8 cellular contexts compared by ENCODE assay signal in genomic region chr2:231713421-231713737, GRCh38. TPM values are rescaled to one million over a fixed set of nuclear protein-coding genes. Genes with fewer than 3 reads are reported as not detected.
DNase-seq lines count a peak whose midpoint lies in the region; ATAC-seq and TF ChIP-seq lines count a peak whose summit lies in the region.
"Not testable (repeated sequence)": the region's sequence is repeated elsewhere in the genome, so short reads cannot be mapped to it uniquely, and the experiment has no call there.

No MANE protein-coding gene starts in this region.

- in situ Hi-C loops in IMR-90 (cut with MboI; ENCODE audit: low sequenced_read_pairs) = loop anchor here (5.0 kb wide), 2 partner anchors 36 to 101 kb away; no protein-coding TSS in a partner anchor

- not testable (repeated sequence) for H2BK120ac ChIP-seq in IMR-90 (ENCODE audit: low read depth, low read length)

- ATAC-seq in CD4-positive, CD25-positive, alpha-beta regulatory T cell (ENCODE audit: low read depth in 2 of 2); IMR-90 (ENCODE audit: low read depth): not testable (repeated sequence)

- H3K18ac ChIP-seq in IMR-90 (ENCODE audit: low read depth, low read length) = not testable (repeated sequence)

- H2AK5ac ChIP-seq in IMR-90 (ENCODE audit: low read depth, low read length) = not testable (repeated sequence)

- H3K4me3 Mint-ChIP-seq in CD4-positive, CD25-positive, alpha-beta regulatory T cell = peak overlapping the region; percentile 72 to 94 (median 82)
- peak overlapping the region; percentile 80 for H3K4me3 Mint-ChIP-seq in activated naive CD4-positive, alpha-beta T cell treated with anti-CD3 and anti-CD28 coated beads, Interleukin-2, amount 50 U/mL, for 24 hours

- TF ChIP-seq CTCF in IMR-90 (conservative IDR thresholded peaks at IDR 0.05; ENCODE audit: low read depth, low read length); SU-DHL-6 (IDR thresholded peaks at IDR 0.05; ENCODE audit: insufficient read depth, low read length, poor library complexity, severe bottlenecking); dorsolateral prefrontal cortex (IDR thresholded peaks at IDR 0.05 in 54 of 56, conservative IDR thresholded peaks at IDR 0.05 in 2 of 56; ENCODE audit: low read depth in 1 of 56, partially characterized antibody in 56 of 56); neutrophil (IDR thresholded peaks at IDR 0.05); testis (IDR thresholded peaks at IDR 0.05): not testable (repeated sequence)

- H2BK15ac ChIP-seq in IMR-90 (ENCODE audit: low read depth, low read length) = not testable (repeated sequence)

- not testable (repeated sequence) for H3K14ac ChIP-seq in IMR-90 (replicated peaks; ENCODE audit: low read depth, low read length)

- H4K91ac ChIP-seq in IMR-90 (ENCODE audit: insufficient read depth, low read depth, low read length) = not testable (repeated sequence)

- H3K36me3 ChIP-seq in CD4-positive, CD25-positive, alpha-beta regulatory T cell (ENCODE audit: control insufficient read depth, insufficient read depth, low read length) = peaks cover 18% of the 10 kb centered on the region
- H3K36me3 ChIP-seq in IMR-90 (ENCODE audit: control insufficient read depth, insufficient read depth, low read length) = peaks cover 18% of the 10 kb centered on the region
- peaks cover 42% of the 10 kb centered on the region for H3K36me3 ChIP-seq in SU-DHL-6 (ENCODE audit: low read length)
- H3K36me3 ChIP-seq in iPS-20b (ENCODE audit: insufficient read depth, low read depth, low read length) = peaks cover 41% of the 10 kb centered on the region
- H3K36me3 ChIP-seq in neutrophil; testis (ENCODE audit: low read depth, missing control alignments): not testable (repeated sequence)

- peak overlapping the region; percentile 93 to 96 (median 93) for H3K27ac Mint-ChIP-seq in CD4-positive, CD25-positive, alpha-beta regulatory T cell
- H3K27ac Mint-ChIP-seq in activated naive CD4-positive, alpha-beta T cell treated with anti-CD3 and anti-CD28 coated beads, Interleukin-2, amount 50 U/mL, for 24 hours = peak overlapping the region; percentile 96

- H3K4me2 ChIP-seq in IMR-90 (ENCODE audit: low read depth, low read length); SU-DHL-6 (ENCODE audit: low read depth, low read length, poor library complexity, severe bottlenecking): not testable (repeated sequence)

- not testable (repeated sequence) for H3K27me3 ChIP-seq in CD4-positive, CD25-positive, alpha-beta regulatory T cell (ENCODE audit: control insufficient read depth, insufficient read depth, low read length); IMR-90 (ENCODE audit: control insufficient read depth, insufficient read depth, low read length); SU-DHL-6 (ENCODE audit: low read length); dorsolateral prefrontal cortex; iPS-20b (ENCODE audit: insufficient read depth, low read length); neutrophil; testis

- peak overlapping the region; percentile 38 for H2AFZ ChIP-seq in IMR-90 (replicated peaks; ENCODE audit: low read length, poor library complexity)
- not testable (repeated sequence) for H2AFZ ChIP-seq in SU-DHL-6 (ENCODE audit: low read depth, low read length, severe bottlenecking)

- not testable (repeated sequence) for H3K56ac ChIP-seq in IMR-90 (ENCODE audit: extremely low read depth, insufficient read depth, low read length)

- H3K9me1 ChIP-seq in IMR-90 (ENCODE audit: insufficient read depth, low read length) = peaks cover 12% of the 10 kb centered on the region

- H3K27me3 Mint-ChIP-seq in CD4-positive, CD25-positive, alpha-beta regulatory T cell = peaks cover 26% of the 10 kb centered on the region
- not testable (repeated sequence) for H3K27me3 Mint-ChIP-seq in activated naive CD4-positive, alpha-beta T cell treated with anti-CD3 and anti-CD28 coated beads, Interleukin-2, amount 50 U/mL, for 24 hours

- dilution Hi-C loops in IMR-90 (cut with HindIII; ENCODE audit: low sequenced_read_pairs, unreplicated experiment) = not testable (repeated sequence)

- peak overlapping the region; percentile 26 for H3K4me3 ChIP-seq in CD4-positive, CD25-positive, alpha-beta regulatory T cell (ENCODE audit: low read depth, low read length)
- not testable (repeated sequence) for H3K4me3 ChIP-seq in IMR-90 (ENCODE audit: insufficient read depth, low read depth, low read length); SU-DHL-6 (ENCODE audit: insufficient read depth, low read length, poor library complexity, severe bottlenecking); neutrophil (ENCODE audit: low read depth in 1 of 2, low read length in 1 of 2); testis
- H3K4me3 ChIP-seq in dorsolateral prefrontal cortex (peak overlapping the region in 17 of 59 donors; percentile 1 to 37 (median 13)), iPS-20b (ENCODE audit: low read length) (peak overlapping the region; percentile 8; the same call in 1 of the 2 replicates)

- not testable (repeated sequence) for H4K8ac ChIP-seq in IMR-90 (ENCODE audit: low read depth in 2 of 2, low read length in 2 of 2)

- peaks cover 11 to 41% (median 30%) of the 10 kb centered on the region in 4 donors for H3K4me1 Mint-ChIP-seq in CD4-positive, CD25-positive, alpha-beta regulatory T cell
- peaks cover 38% of the 10 kb centered on the region for H3K4me1 Mint-ChIP-seq in activated naive CD4-positive, alpha-beta T cell treated with anti-CD3 and anti-CD28 coated beads, Interleukin-2, amount 50 U/mL, for 24 hours

- peaks cover 0 to 33% of the 10 kb centered on the region in 2 experiments; a peak in 2 of 4 replicates for H3K79me1 ChIP-seq in IMR-90 (ENCODE audit: low read depth in 1 of 2, low read length in 2 of 2)

- not testable (repeated sequence) for BruUV-seq in IMR-90 (replicated peaks; lab: Mats Ljungman, UMichigan)

- peaks cover 63% of the 10 kb centered on the region for H3F3A ChIP-seq in SU-DHL-6 (ENCODE audit: insufficient read depth)

- not testable (repeated sequence) for H3K4ac ChIP-seq in IMR-90 (ENCODE audit: low read depth, low read length)

- peak overlapping the region; percentile 69 for H3K27ac ChIP-seq in CD4-positive, CD25-positive, alpha-beta regulatory T cell (ENCODE audit: insufficient read depth, low read length, poor library complexity, severe bottlenecking)
- H3K27ac ChIP-seq in IMR-90 (ENCODE audit: insufficient read depth, low read length) (peak overlapping the region; percentile 10; the same call in 1 of the 2 replicates), SU-DHL-6 (ENCODE audit: low read depth, low read length) (peak overlapping the region; percentile 76), dorsolateral prefrontal cortex (peak overlapping the region in 53 of 59 donors; percentile 30 to 100 (median 76)), neutrophil (peak overlapping the region; percentile 58), testis (peak overlapping the region; percentile 33 to 54)
- not testable (repeated sequence) for H3K27ac ChIP-seq in iPS-20b (ENCODE audit: low read length)

- peaks cover 17% of the 10 kb centered on the region for H3K36me3 Mint-ChIP-seq in CD4-positive, CD25-positive, alpha-beta regulatory T cell
- peaks cover 22% of the 10 kb centered on the region for H3K36me3 Mint-ChIP-seq in activated naive CD4-positive, alpha-beta T cell treated with anti-CD3 and anti-CD28 coated beads, Interleukin-2, amount 50 U/mL, for 24 hours

- H3K9ac ChIP-seq in IMR-90 (ENCODE audit: low read depth, low read length); SU-DHL-6 (ENCODE audit: low read length); iPS-20b (ENCODE audit: low read depth, low read length): not testable (repeated sequence)

- not testable (repeated sequence) for H3K9me3 ChIP-seq in CD4-positive, CD25-positive, alpha-beta regulatory T cell (ENCODE audit: control insufficient read depth in 2 of 2, low read length in 2 of 2); IMR-90 (ENCODE audit: control insufficient read depth, insufficient read depth, low read length); SU-DHL-6 (ENCODE audit: insufficient read depth, low read length); iPS-20b (ENCODE audit: insufficient read depth, low read depth, low read length); neutrophil; testis

- not testable (repeated sequence) for H2BK20ac ChIP-seq in IMR-90 (ENCODE audit: low read depth, low read length)

- peak overlapping the region; percentile 6 for H2BK5ac ChIP-seq in IMR-90 (ENCODE audit: low read depth, low read length, poor library complexity, severe bottlenecking)

- not testable (repeated sequence) for H4K5ac ChIP-seq in IMR-90 (ENCODE audit: low read depth, low read length)

- H3K9me2 ChIP-seq in SU-DHL-6 (replicated peaks; ENCODE audit: insufficient read depth, low read length) = not testable (repeated sequence)

- POLR2A ChIA-PET in IMR-90 (lab: Charles Lee; ENCODE audit: unreplicated experiment) = interaction anchor here (1.2 kb wide), 1 partner anchor 36 kb away, joined by 4 read pairs; no protein-coding TSS in a partner anchor

- H4K20me1 ChIP-seq in IMR-90 (ENCODE audit: insufficient read depth, low read length) (peaks cover 63% of the 10 kb centered on the region), SU-DHL-6 (ENCODE audit: low read depth, low read length) (peaks cover 13% of the 10 kb centered on the region; the same call in 1 of the 2 replicates)

- not testable (repeated sequence) for H3K23ac ChIP-seq in IMR-90 (ENCODE audit: low read depth, low read length)

- intact Hi-C loops in IMR-90 (cut with micrococcal nuclease) = not testable (repeated sequence)
- intact Hi-C loops in dorsolateral prefrontal cortex (cut with DNase I) (loop anchor here in 1 of 2 donors (10.0 kb wide), 1 partner anchor 199 kb away; no protein-coding TSS in a partner anchor), testis (cut with DNase I; ENCODE audit: low total_unique reads) (loop anchor here (2.0 to 5.0 kb wide), 2 partner anchors 35 to 101 kb away; no protein-coding TSS in a partner anchor)

- TF ChIP-seq POLR2A in IMR-90 (IDR thresholded peaks at IDR 0.05; ENCODE audit: low read depth, low read length); testis (IDR thresholded peaks at IDR 0.05): not testable (repeated sequence)

- CTCF ChIA-PET in IMR-90 (lab: Yijun Ruan, JAX) = interaction anchor here (0.5 to 4.4 kb wide), 6 partner anchors 12 to 100 kb away, joined by 3 to 57 read pairs (median 4); no protein-coding TSS in a partner anchor

- not testable (repeated sequence) for DNase-seq in CD4-positive, CD25-positive, alpha-beta regulatory T cell; IMR-90; dorsolateral prefrontal cortex; testis

- H2AK9ac ChIP-seq in IMR-90 (replicated peaks; ENCODE audit: low read depth, low read length, poor library complexity) = peak overlapping the region; percentile 2

- peaks cover 43% of the 10 kb centered on the region for H3K79me2 ChIP-seq in SU-DHL-6 (ENCODE audit: insufficient read depth, low read length)

- H3K4me1 ChIP-seq in CD4-positive, CD25-positive, alpha-beta regulatory T cell (ENCODE audit: control insufficient read depth, insufficient read depth, low read length, poor library complexity, severe bottlenecking) = peaks cover 45% of the 10 kb centered on the region
- H3K4me1 ChIP-seq in IMR-90 (ENCODE audit: control insufficient read depth, insufficient read depth, low read length) (peaks cover 26% of the 10 kb centered on the region), neutrophil (ENCODE audit: control insufficient read depth in 1 of 2, insufficient read depth in 1 of 2, low read depth in 1 of 2, low read length in 1 of 2) (peaks cover 39 to 48% of the 10 kb centered on the region in 2 experiments), testis (peaks cover 22% of the 10 kb centered on the region)
- not testable (repeated sequence) for H3K4me1 ChIP-seq in iPS-20b (ENCODE audit: insufficient read depth, low read length)

- not testable (repeated sequence) for TF ChIP-seq RAD21 in IMR-90 (IDR thresholded peaks at IDR 0.05; ENCODE audit: low read length)

- not testable (repeated sequence) for H3K9me3 Mint-ChIP-seq in CD4-positive, CD25-positive, alpha-beta regulatory T cell; activated naive CD4-positive, alpha-beta T cell treated with anti-CD3 and anti-CD28 coated beads, Interleukin-2, amount 50 U/mL, for 24 hours

RNA-seq across cellular contexts. Expression of gene PTMA, which starts 5.1 kb away (rescaled TPM):
- total RNA-seq in CD4-positive, CD25-positive, alpha-beta regulatory T cell = 1,458 TPM
- 1,000 to 10,000 TPM; 1,762 to 2,131 (median 2,045) TPM for polyA plus RNA-seq in CD4-positive, CD25-positive, alpha-beta regulatory T cell
- total RNA-seq in IMR-90 (2012; rRNA removed) (380 and 776 TPM in 2 replicates), dorsolateral prefrontal cortex (1,000 to 10,000 TPM in 1 of 120 experiments, 100 to 1,000 TPM in 119; 326 to 1,103 (median 509) TPM), testis (100 to 1,000 TPM; 278 to 311 TPM)
- polyA plus RNA-seq in IMR-90 (2012; rRNA removed) (647 and 742 TPM in 2 replicates), testis (ENCODE audit: insufficient read depth, low read depth, low replicate concordance) (583 TPM)
- polyA plus RNA-seq in IMR-90 (2012; cell fraction: cytosol; rRNA removed) = 585 and 1,669 TPM in 2 replicates
- 208 and 388 TPM in 2 replicates for polyA plus RNA-seq in IMR-90 (2012; cell fraction: nucleus; rRNA removed; ENCODE audit: low replicate concordance)
